ENCODE assay signal across 19 cellular contexts in the genomic region with DNA sequence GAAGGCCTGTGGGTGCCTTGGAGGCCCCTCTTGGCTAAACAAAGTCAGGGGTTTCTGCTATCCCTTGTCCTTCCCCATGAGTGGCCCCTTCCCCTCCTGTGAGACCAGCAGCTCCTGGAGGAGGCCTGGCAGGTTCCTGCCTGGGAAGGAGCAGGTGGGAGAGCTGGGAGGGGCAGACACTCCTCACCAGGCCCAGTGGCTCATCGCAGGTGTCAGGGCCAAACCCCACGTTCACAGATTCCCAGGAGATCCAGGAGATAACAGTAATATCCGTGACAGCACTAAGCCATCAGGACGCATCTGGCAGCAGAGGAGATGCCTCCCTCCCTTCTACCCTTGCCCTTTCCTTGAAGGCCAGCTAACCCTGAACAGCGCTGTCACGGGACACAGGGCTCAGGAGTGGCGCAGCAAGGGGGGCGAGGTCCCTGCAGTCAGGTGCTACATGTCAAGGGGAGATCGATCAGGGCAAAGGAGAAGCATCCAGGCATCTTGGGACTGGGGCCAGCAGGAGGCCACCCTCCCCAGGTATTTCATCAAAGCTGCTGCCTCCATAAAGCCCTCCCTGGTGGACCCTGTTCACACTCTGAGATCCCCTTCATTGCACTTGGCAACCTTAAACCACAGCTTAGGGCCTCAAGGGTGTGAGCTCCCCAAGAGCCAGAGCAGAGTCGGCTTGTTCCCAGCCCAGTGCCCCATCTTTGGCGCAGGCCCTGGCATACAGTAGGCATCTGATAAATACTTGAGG. TPM values are rescaled to one million over a fixed set of nuclear protein-coding genes. Genes with fewer than 3 reads are reported as not detected.
DNase-seq lines count a peak whose midpoint lies in the region; ATAC-seq, FAIRE-seq and TF ChIP-seq lines count a peak whose summit lies in the region.
"Had no signal": no experiment of that assay in that cellular context is flagged by ENCODE, and none has a peak within 500 bp of the region (broad histone marks: within the 10 kb centered on the region; RNA-seq: fewer than 3 reads in every experiment).

No MANE protein-coding gene starts in this region.

- no peak for ATAC-seq in sciatic nerve
- ATAC-seq in GM19351 (IDR thresholded peaks at IDR 0.05; ENCODE audit: unreplicated experiment) = no peak
- ATAC-seq in HG02678 (IDR thresholded peaks at IDR 0.05; ENCODE audit: unreplicated experiment) = no peak
- ATAC-seq: HCT116, natural killer cell had no signal

- intact Hi-C loops in sciatic nerve (cut with DNase I) = no loop called here

- no peaks in the 10 kb centered on the region for H3K9me1 ChIP-seq in keratinocyte (ENCODE audit: control insufficient read depth, extremely low read depth, insufficient read depth, low read length)

- FAIRE-seq in GM12892 (lab: Jason Lieb, UNC) (no peak), keratinocyte (lab: Jason Lieb, UNC) (no peak)
- FAIRE-seq: endometrium had no signal

- no peaks in the 10 kb centered on the region for H3K9me3 ChIP-seq in Peyer's patch
- no peaks in the 10 kb centered on the region for H3K9me3 ChIP-seq in keratinocyte (ENCODE audit: control insufficient read depth, low read depth, low read length)

- H4K20me1 ChIP-seq in keratinocyte (ENCODE audit: control insufficient read depth, extremely low read depth, insufficient read depth, low read length) = no peaks in the 10 kb centered on the region

- H2AFZ ChIP-seq in keratinocyte (ENCODE audit: control insufficient read depth, low read length) = no peak overlapping the region

- no peak overlapping the region for H3K4me3 ChIP-seq in Peyer's patch
- H3K4me3 ChIP-seq in keratinocyte (ENCODE audit: control insufficient read depth in 2 of 3, extremely low read depth in 1 of 3, insufficient read depth in 2 of 3, low read depth in 1 of 3, low read length in 3 of 3) = no peak overlapping the region
- H3K4me3 ChIP-seq: lung had no signal

- dilution Hi-C loops in keratinocyte (cut with MboI; ENCODE audit: extremely low pct_ligation_motif_present, low sequenced_read_pairs) = no loop called here

- DNase-seq in GM12892 (ENCODE audit: insufficient read length) (peak; percentile 8), Peyer's patch (peak in 2 of 3 donors; percentile 46 to 55), keratinocyte (ENCODE audit: low read depth, low spot score) (no peak), sciatic nerve (ENCODE audit: low spot score) (peak; percentile 52), nucleus accumbens (lab: John Stamatoyannopoulos, UW) (no peak), SKM-1 treated with dmso at 0.1 percent for 144 hours (lab: John Stamatoyannopoulos, UW; ENCODE audit: unreplicated experiment) (no peak)
- DNase-seq: activated CD8-positive, alpha-beta memory T cell treated with anti-CD3 and anti-CD28 coated beads for 24 hours; cerebellar nuclear complex; foreskin melanocyte; natural killer cell; NCI-H1092 treated with DMSO at 0.1 percent for 48 hours; retina; RPMI8226; stimulated activated CD4-positive, alpha-beta T cell treated with anti-CD3 and anti-CD28 coated beads, Interleukin-1b, Interleukin-23, amount 100 ng/mL, for 48 hours had no signal

- H3K4me1 ChIP-seq in Peyer's patch = peaks cover 0 to 36% (median 9%) of the 10 kb centered on the region in 4 donors
- peaks cover 73% of the 10 kb centered on the region for H3K4me1 ChIP-seq in keratinocyte (ENCODE audit: control insufficient read depth, extremely low read depth, insufficient read depth, low read length)

- peak overlapping the region; percentile 67 for H3K4me2 ChIP-seq in keratinocyte (ENCODE audit: control insufficient read depth, extremely low read depth, insufficient read depth, low read depth, low read length)

- TF ChIP-seq CTCF in Peyer's patch (IDR thresholded peaks at IDR 0.05) (no peak), keratinocyte (optimal IDR thresholded peaks at IDR 0.05 in 1 of 3, IDR thresholded peaks at IDR 0.05 in 1 of 3, conservative IDR thresholded peaks at IDR 0.05 in 1 of 3; ENCODE audit: extremely low read depth in 1 of 3, insufficient read depth in 2 of 3, low read length in 3 of 3) (no peak)

- TF ChIP-seq POLR2A in GM12892 (IDR thresholded peaks at IDR 0.05; ENCODE audit: low read depth, low read length) (no peak), Peyer's patch (IDR thresholded peaks at IDR 0.05) (no peak)

- H3K27me3 ChIP-seq in Peyer's patch (no peaks in the 10 kb centered on the region), keratinocyte (ENCODE audit: control insufficient read depth, extremely low read depth, insufficient read depth, low read length) (peaks cover 13% of the 10 kb centered on the region)

- no peak overlapping the region for H3K27ac ChIP-seq in Peyer's patch
- H3K27ac ChIP-seq in keratinocyte (ENCODE audit: control insufficient read depth, insufficient read depth, low read length) = peak overlapping the region; percentile 53

- H3K36me3 ChIP-seq in Peyer's patch = no peaks in the 10 kb centered on the region
- no peaks in the 10 kb centered on the region for H3K36me3 ChIP-seq in keratinocyte (ENCODE audit: control insufficient read depth in 2 of 2, extremely low read depth in 1 of 2, insufficient read depth in 2 of 2, low read length in 2 of 2)

- no peaks in the 10 kb centered on the region for H3K79me2 ChIP-seq in keratinocyte (ENCODE audit: control insufficient read depth, insufficient read depth, low read length)

- H3K9ac ChIP-seq in keratinocyte (ENCODE audit: control insufficient read depth, extremely low read depth, insufficient read depth, low read length) = peak overlapping the region; percentile 39

RNA-seq across cellular contexts. Expression of gene CEBPA, which starts 4.8 kb away (rescaled TPM):
- not detected for polyA plus RNA-seq in GM12892 (2012; ENCODE audit: missing spikeins)
- 100 to 1,000 TPM in 1 of 4 donors, 10 to 100 TPM in 3; 36.3 to 160 (median 89.2) TPM for total RNA-seq in Peyer's patch
- 1.5 to 6.4 TPM (median 3.6 TPM) in 3 replicates for polyA plus RNA-seq in keratinocyte
- polyA plus RNA-seq in keratinocyte (2011; ENCODE audit: low read depth) = 14.5 TPM
- polyA plus RNA-seq in keratinocyte (2011; cell fraction: cytosol; rRNA removed) = 1.3 and 1.9 TPM in 2 replicates
- 2.4 and 3.3 TPM in 2 replicates for polyA plus RNA-seq in keratinocyte (2011; cell fraction: nucleus; rRNA removed)
- polyA plus RNA-seq in keratinocyte (2012; ENCODE audit: low replicate concordance) = 2.0 and 21.4 TPM in 2 replicates
- polyA minus RNA-seq in keratinocyte = 1.9 to 4.6 TPM (median 2.1 TPM) in 3 replicates
- 1.7 TPM for polyA minus RNA-seq in keratinocyte (2011; cell fraction: cytosol; rRNA and poly(A)+ RNA removed)
- 1.5 and 4.0 TPM in 2 replicates for polyA minus RNA-seq in keratinocyte (2011; cell fraction: nucleus; rRNA and poly(A)+ RNA removed)
- total RNA-seq in sciatic nerve = 20.4 TPM

Comparison
In these comparisons a context has a peak if more than half of its experiments do, and no peak if none do; other contexts are left out.
1. DNase-seq: peak in GM12892 (single experiment), Peyer's patch (2 of 3) and sciatic nerve (single experiment); none in keratinocyte (single experiment), nucleus accumbens (0 of 56) and SKM-1 treated with dmso at 0.1 percent for 144 hours (single experiment).